ENCODE assay signal across 39 cellular contexts in the genomic region with DNA sequence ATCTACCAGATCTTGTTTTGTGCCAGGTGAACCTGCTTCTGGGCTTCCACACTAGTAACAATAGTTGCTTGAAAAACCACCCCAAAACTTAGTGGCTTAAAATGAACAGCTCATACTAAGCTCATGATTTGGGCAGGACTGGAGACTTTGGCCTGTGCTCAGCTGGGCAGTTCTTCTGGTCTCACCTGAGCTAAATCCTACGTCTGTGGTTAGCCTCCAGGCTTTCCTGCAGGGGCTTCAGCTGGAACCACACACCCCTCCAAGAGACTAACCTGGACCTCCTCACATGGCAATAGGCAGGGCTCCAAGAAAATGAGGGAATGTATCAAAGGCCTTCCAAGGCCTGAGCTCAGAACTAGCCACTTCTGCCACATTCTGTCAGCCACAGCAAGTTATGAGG.
"Had no signal": no experiment of that assay in that cellular context is flagged by ENCODE, and none has a peak within 500 bp of the region (broad histone marks: within the 10 kb centered on the region; RNA-seq: fewer than 3 reads in every experiment).

No MANE protein-coding gene starts in this region.

- H3K36me3 Mint-ChIP-seq: activated naive CD4-positive, alpha-beta T cell treated with anti-CD3 and anti-CD28 coated beads, Interleukin-2, amount 10 ng/mL, durations not matched to agents 7 days and 5 days; activated naive CD8-positive, alpha-beta T cell; activated naive CD8-positive, alpha-beta T cell treated with anti-CD3 and anti-CD28 coated beads for 36 hours; activated naive CD8-positive, alpha-beta T cell treated with anti-CD3 and anti-CD28 coated beads, Interleukin-2, amount 10 ng/mL, durations not matched to agents 7 days and 5 days; brain had no signal

- H3K9me3 Mint-ChIP-seq: activated naive CD8-positive, alpha-beta T cell treated with anti-CD3 and anti-CD28 coated beads for 36 hours; activated T-helper 17 cell treated with anti-CD3 and anti-CD28 coated beads, Interleukin-2, amount 50 U/mL, for 72 hours had no signal

- H3K27me3 Mint-ChIP-seq: activated naive CD4-positive, alpha-beta T cell treated with anti-CD3 and anti-CD28 coated beads, Interleukin-2, amount 10 ng/mL, durations not matched to agents 7 days and 5 days; activated naive CD8-positive, alpha-beta T cell treated with anti-CD3 and anti-CD28 coated beads, Interleukin-2, amount 10 ng/mL, durations not matched to agents 7 days and 5 days had no signal

- H3K27me3 ChIP-seq: adrenal gland, ascending aorta, body of pancreas, brain microvascular endothelial cell, cardiac muscle cell had no signal

- H3K9me3 ChIP-seq: adrenal gland, ascending aorta, body of pancreas had no signal

- DNase-seq: activated effector memory CD4-positive, alpha-beta T cell treated with anti-CD3 and anti-CD28 coated beads, Interleukin-2, amount 50 U/mL, for 16 hours; activated effector memory CD4-positive, alpha-beta T cell treated with Interleukin-2 at 50 U/mL for 16 hours; activated gamma-delta T cell; activated gamma-delta T cell treated with Interleukin-2 at 50 U/mL for 16 hours; activated naive CD4-positive, alpha-beta T cell; activated naive CD4-positive, alpha-beta T cell treated with anti-CD3 and anti-CD28 coated beads for 36 hours; activated naive CD4-positive, alpha-beta T cell treated with anti-CD3 and anti-CD28 coated beads, Interleukin-2, amount 10 ng/mL, durations not matched to agents 7 days and 5 days; activated naive CD4-positive, alpha-beta T cell treated with anti-CD3 and anti-CD28 coated beads, Interleukin-2, amount 50 U/mL, for 16 hours; activated naive CD4-positive, alpha-beta T cell treated with Interleukin-2 at 50 U/mL for 16 hours; activated naive CD8-positive, alpha-beta T cell treated with anti-CD3 and anti-CD28 coated beads for 36 hours; activated naive CD8-positive, alpha-beta T cell treated with anti-CD3 and anti-CD28 coated beads, Interleukin-2, amount 10 ng/mL, durations not matched to agents 7 days and 5 days; activated naive CD8-positive, alpha-beta T cell treated with anti-CD3 and anti-CD28 coated beads, Interleukin-2, amount 50 U/mL, for 24 hours; activated T-cell treated with anti-CD3 and anti-CD28 coated beads, Interleukin-2, amount 50 U/mL, for 24 hours; activated T-cell treated with anti-CD3 and anti-CD28 coated beads, Interleukin-2, amount 50 U/mL, for 4 hours; activated T-cell treated with anti-CD3 and anti-CD28 coated beads, Interleukin-2, amount 50 U/mL, for 48 hours; activated T-cell treated with anti-CD3 and anti-CD28 coated beads, Interleukin-2, amount 50 U/mL, for 72 hours; adrenal gland; amniotic stem cell; amygdala; anterior cingulate cortex; aorta; body of pancreas; brain microvascular endothelial cell; caudate nucleus; central memory CD4-positive, alpha-beta T cell; cerebellar nuclear complex had no signal

- FAIRE-seq: astrocyte, bronchial epithelial cell had no signal

- H3K27ac ChIP-seq: adrenal gland, ascending aorta, body of pancreas, brain microvascular endothelial cell, breast epithelium, cardiac muscle cell had no signal

- H3K36me3 ChIP-seq: adrenal gland, ascending aorta, brain microvascular endothelial cell, breast epithelium, cardiac muscle cell had no signal

- ATAC-seq: activated naive CD4-positive, alpha-beta T cell treated with anti-CD3 and anti-CD28 coated beads, Interleukin-2, amount 50 U/mL, for 72 hours; activated naive CD8-positive, alpha-beta T cell treated with anti-CD3 and anti-CD28 coated beads, Interleukin-2, amount 50 U/mL, for 24 hours; activated T-cell treated with anti-CD3 and anti-CD28 coated beads, Interleukin-2, amount 50 U/mL, for 4 hours; activated T-cell treated with anti-CD3 and anti-CD28 coated beads, Interleukin-2, amount 50 U/mL, for 72 hours; activated T-helper 17 cell treated with anti-CD3 and anti-CD28 coated beads, Interleukin-2, amount 50 U/mL, for 72 hours; body of pancreas had no signal

- H3K4me3 ChIP-seq: adrenal gland, ascending aorta, body of pancreas, breast epithelium, cardiac muscle cell had no signal

- H3K4me3 Mint-ChIP-seq: activated naive CD4-positive, alpha-beta T cell treated with anti-CD3 and anti-CD28 coated beads for 36 hours; activated naive CD4-positive, alpha-beta T cell treated with anti-CD3 and anti-CD28 coated beads, Interleukin-2, amount 10 ng/mL, durations not matched to agents 7 days and 5 days; activated naive CD4-positive, alpha-beta T cell treated with anti-CD3 and anti-CD28 coated beads, Interleukin-2, amount 50 U/mL, for 24 hours; activated naive CD8-positive, alpha-beta T cell; activated naive CD8-positive, alpha-beta T cell treated with anti-CD3 and anti-CD28 coated beads for 36 hours; activated naive CD8-positive, alpha-beta T cell treated with anti-CD3 and anti-CD28 coated beads, Interleukin-2, amount 10 ng/mL, durations not matched to agents 7 days and 5 days; activated naive CD8-positive, alpha-beta T cell treated with anti-CD3 and anti-CD28 coated beads, Interleukin-2, amount 50 U/mL, for 24 hours; activated T-cell treated with anti-CD3 and anti-CD28 coated beads, Interleukin-2, amount 50 U/mL, for 24 hours; activated T-cell treated with anti-CD3 and anti-CD28 coated beads, Interleukin-2, amount 50 U/mL, for 4 hours; activated T-cell treated with anti-CD3 and anti-CD28 coated beads, Interleukin-2, amount 50 U/mL, for 72 hours; activated T-helper 1 cell treated with anti-CD3 and anti-CD28 coated beads, Interleukin-12 subunit alpha, Interleukin-12 subunit beta, Interleukin-2, Interleukin-4 antibody, amounts not matched to agents 30 ng/mL and 10 ng/mL and 1 ng/mL, durations not matched to agents 14 hours and 24 hours and 36 hours; activated T-helper 17 cell treated with anti-CD3 and anti-CD28 coated beads, Interleukin-2, amount 50 U/mL, for 72 hours; brain; central memory CD8-positive, alpha-beta T cell had no signal

- H3K4me1 Mint-ChIP-seq: activated naive CD4-positive, alpha-beta T cell treated with anti-CD3 and anti-CD28 coated beads, Interleukin-2, amount 10 ng/mL, durations not matched to agents 7 days and 5 days; activated naive CD4-positive, alpha-beta T cell treated with anti-CD3 and anti-CD28 coated beads, Interleukin-2, amount 50 U/mL, for 24 hours; activated naive CD8-positive, alpha-beta T cell treated with anti-CD3 and anti-CD28 coated beads for 36 hours; activated naive CD8-positive, alpha-beta T cell treated with anti-CD3 and anti-CD28 coated beads, Interleukin-2, amount 10 ng/mL, durations not matched to agents 7 days and 5 days; activated naive CD8-positive, alpha-beta T cell treated with anti-CD3 and anti-CD28 coated beads, Interleukin-2, amount 50 U/mL, for 24 hours; activated T-helper 17 cell treated with anti-CD3 and anti-CD28 coated beads, Interleukin-2, amount 50 U/mL, for 72 hours; brain; central memory CD8-positive, alpha-beta T cell had no signal

- H3K27ac Mint-ChIP-seq: activated naive CD4-positive, alpha-beta T cell treated with anti-CD3 and anti-CD28 coated beads for 36 hours; activated naive CD4-positive, alpha-beta T cell treated with anti-CD3 and anti-CD28 coated beads, Interleukin-2, amount 10 ng/mL, durations not matched to agents 7 days and 5 days; activated naive CD4-positive, alpha-beta T cell treated with anti-CD3 and anti-CD28 coated beads, Interleukin-2, amount 50 U/mL, for 24 hours; activated naive CD4-positive, alpha-beta T cell treated with anti-CD3 and anti-CD28 coated beads, Interleukin-2, amount 50 U/mL, for 72 hours; activated naive CD8-positive, alpha-beta T cell; activated naive CD8-positive, alpha-beta T cell treated with anti-CD3 and anti-CD28 coated beads for 36 hours; activated naive CD8-positive, alpha-beta T cell treated with anti-CD3 and anti-CD28 coated beads, Interleukin-2, amount 10 ng/mL, durations not matched to agents 7 days and 5 days; activated naive CD8-positive, alpha-beta T cell treated with anti-CD3 and anti-CD28 coated beads, Interleukin-2, amount 50 U/mL, for 24 hours; activated T-cell treated with anti-CD3 and anti-CD28 coated beads, Interleukin-2, amount 50 U/mL, for 24 hours; activated T-cell treated with anti-CD3 and anti-CD28 coated beads, Interleukin-2, amount 50 U/mL, for 72 hours; activated T-helper 1 cell treated with anti-CD3 and anti-CD28 coated beads, Interleukin-12 subunit alpha, Interleukin-12 subunit beta, Interleukin-2, Interleukin-4 antibody, amounts not matched to agents 30 ng/mL and 10 ng/mL and 1 ng/mL, durations not matched to agents 14 hours and 24 hours and 36 hours; activated T-helper 17 cell treated with anti-CD3 and anti-CD28 coated beads, Interleukin-2, amount 50 U/mL, for 72 hours; activated T-helper 2 cell treated with anti-CD3 and anti-CD28 coated beads, Interferon-gamma antibody, Interleukin-2, Interleukin-4, amounts not matched to agents 10 μg/mL and 5 μg/mL and 100 μg/mL, durations not matched to agents 14 hours and 24 hours and 36 hours; brain had no signal

- H3K4me1 ChIP-seq: adrenal gland, ascending aorta, body of pancreas, breast epithelium had no signal
